1 cellular context compared by ENCODE assay signal in genomic region chr19:30228113-30228725, GRCh38.
TF ChIP-seq lines count a peak whose summit lies in the region.

No MANE protein-coding gene starts in this region.

TF ChIP-seq in HEK293, 187 proteins besides CTCF, POLR2A, EP300 and RAD21 (continued from another document and continues in another):
- TF ChIP-seq, protein P1, sequence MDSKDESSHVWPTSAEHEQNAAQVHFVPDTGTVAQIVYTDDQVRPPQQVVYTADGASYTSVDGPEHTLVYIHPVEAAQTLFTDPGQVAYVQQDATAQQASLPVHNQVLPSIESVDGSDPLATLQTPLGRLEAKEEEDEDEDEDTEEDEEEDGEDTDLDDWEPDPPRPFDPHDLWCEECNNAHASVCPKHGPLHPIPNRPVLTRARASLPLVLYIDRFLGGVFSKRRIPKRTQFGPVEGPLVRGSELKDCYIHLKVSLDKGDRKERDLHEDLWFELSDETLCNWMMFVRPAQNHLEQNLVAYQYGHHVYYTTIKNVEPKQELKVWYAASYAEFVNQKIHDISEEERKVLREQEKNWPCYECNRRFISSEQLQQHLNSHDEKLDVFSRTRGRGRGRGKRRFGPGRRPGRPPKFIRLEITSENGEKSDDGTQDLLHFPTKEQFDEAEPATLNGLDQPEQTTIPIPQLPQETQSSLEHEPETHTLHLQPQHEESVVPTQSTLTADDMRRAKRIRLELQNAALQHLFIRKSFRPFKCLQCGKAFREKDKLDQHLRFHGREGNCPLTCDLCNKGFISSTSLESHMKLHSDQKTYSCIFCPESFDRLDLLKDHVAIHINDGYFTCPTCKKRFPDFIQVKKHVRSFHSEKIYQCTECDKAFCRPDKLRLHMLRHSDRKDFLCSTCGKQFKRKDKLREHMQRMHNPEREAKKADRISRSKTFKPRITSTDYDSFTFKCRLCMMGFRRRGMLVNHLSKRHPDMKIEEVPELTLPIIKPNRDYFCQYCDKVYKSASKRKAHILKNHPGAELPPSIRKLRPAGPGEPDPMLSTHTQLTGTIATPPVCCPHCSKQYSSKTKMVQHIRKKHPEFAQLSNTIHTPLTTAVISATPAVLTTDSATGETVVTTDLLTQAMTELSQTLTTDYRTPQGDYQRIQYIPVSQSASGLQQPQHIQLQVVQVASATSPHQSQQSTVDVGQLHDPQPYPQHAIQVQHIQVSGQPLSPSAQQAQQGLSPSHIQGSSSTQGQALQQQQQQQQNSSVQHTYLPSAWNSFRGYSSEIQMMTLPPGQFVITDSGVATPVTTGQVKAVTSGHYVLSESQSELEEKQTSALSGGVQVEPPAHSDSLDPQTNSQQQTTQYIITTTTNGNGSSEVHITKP (tag by site-specific recombination; IDR thresholded peaks at IDR 0.05) = peak; percentile 37; the same call in 1 of the 2 replicates
- TF ChIP-seq, protein P2, sequence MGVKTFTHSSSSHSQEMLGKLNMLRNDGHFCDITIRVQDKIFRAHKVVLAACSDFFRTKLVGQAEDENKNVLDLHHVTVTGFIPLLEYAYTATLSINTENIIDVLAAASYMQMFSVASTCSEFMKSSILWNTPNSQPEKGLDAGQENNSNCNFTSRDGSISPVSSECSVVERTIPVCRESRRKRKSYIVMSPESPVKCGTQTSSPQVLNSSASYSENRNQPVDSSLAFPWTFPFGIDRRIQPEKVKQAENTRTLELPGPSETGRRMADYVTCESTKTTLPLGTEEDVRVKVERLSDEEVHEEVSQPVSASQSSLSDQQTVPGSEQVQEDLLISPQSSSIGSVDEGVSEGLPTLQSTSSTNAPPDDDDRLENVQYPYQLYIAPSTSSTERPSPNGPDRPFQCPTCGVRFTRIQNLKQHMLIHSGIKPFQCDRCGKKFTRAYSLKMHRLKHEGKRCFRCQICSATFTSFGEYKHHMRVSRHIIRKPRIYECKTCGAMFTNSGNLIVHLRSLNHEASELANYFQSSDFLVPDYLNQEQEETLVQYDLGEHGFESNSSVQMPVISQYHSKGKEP (tag by site-specific recombination; IDR thresholded peaks at IDR 0.05) = no peak
- TF ChIP-seq ZNF114 (tag by site-specific recombination; IDR thresholded peaks at IDR 0.05) = no peak
- TF ChIP-seq GLIS2 (tag by site-specific recombination; IDR thresholded peaks at IDR 0.05) = peak; percentile 60; the same call in 1 of the 2 replicates
- peak; percentile 88 for TF ChIP-seq EGR2 (tag by site-specific recombination; IDR thresholded peaks at IDR 0.05; ENCODE audit: low read depth)
- no peak for TF ChIP-seq ZNF610 (tag by site-specific recombination; IDR thresholded peaks at IDR 0.05; ENCODE audit: borderline replicate concordance)
- TF ChIP-seq ZBTB21 (tag by site-specific recombination; IDR thresholded peaks at IDR 0.05) = peak; percentile 55; the same call in 1 of the 2 replicates
- TF ChIP-seq HOXC10 (CRISPR knock-in tag; IDR thresholded peaks at IDR 0.05) = no peak
- TF ChIP-seq ZNF169 (tag by site-specific recombination; IDR thresholded peaks at IDR 0.05) = no peak
- no peak for TF ChIP-seq ZNF626 (tag by site-specific recombination; IDR thresholded peaks at IDR 0.05)
- TF ChIP-seq GLI2 (tag by site-specific recombination; IDR thresholded peaks at IDR 0.05; ENCODE audit: borderline replicate concordance, low read depth) = no peak
- no peak for TF ChIP-seq ZNF544 (tag by site-specific recombination; IDR thresholded peaks at IDR 0.05)
- no peak for TF ChIP-seq ZSCAN16 (tag by site-specific recombination; IDR thresholded peaks at IDR 0.05)
- no peak for TF ChIP-seq ZBTB1 (tag by site-specific recombination; IDR thresholded peaks at IDR 0.05)
- no peak for TF ChIP-seq HOXA7 (CRISPR knock-in tag; IDR thresholded peaks at IDR 0.05; ENCODE audit: borderline replicate concordance)
- no peak for TF ChIP-seq ZFP41 (tag by site-specific recombination; IDR thresholded peaks at IDR 0.05; ENCODE audit: borderline replicate concordance)
- no peak for TF ChIP-seq ZNF324 (tag by site-specific recombination; IDR thresholded peaks at IDR 0.05)
- TF ChIP-seq, protein P3, sequence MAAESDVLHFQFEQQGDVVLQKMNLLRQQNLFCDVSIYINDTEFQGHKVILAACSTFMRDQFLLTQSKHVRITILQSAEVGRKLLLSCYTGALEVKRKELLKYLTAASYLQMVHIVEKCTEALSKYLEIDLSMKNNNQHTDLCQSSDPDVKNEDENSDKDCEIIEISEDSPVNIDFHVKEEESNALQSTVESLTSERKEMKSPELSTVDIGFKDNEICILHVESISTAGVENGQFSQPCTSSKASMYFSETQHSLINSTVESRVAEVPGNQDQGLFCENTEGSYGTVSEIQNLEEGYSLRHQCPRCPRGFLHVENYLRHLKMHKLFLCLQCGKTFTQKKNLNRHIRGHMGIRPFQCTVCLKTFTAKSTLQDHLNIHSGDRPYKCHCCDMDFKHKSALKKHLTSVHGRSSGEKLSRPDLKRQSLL (tag by site-specific recombination; IDR thresholded peaks at IDR 0.05) = no peak
- TF ChIP-seq GLI4 (tag by site-specific recombination; IDR thresholded peaks at IDR 0.05) = no peak
- no peak for TF ChIP-seq ZNF621 (tag by site-specific recombination; IDR thresholded peaks at IDR 0.05)
- no peak for TF ChIP-seq ZNF514 (tag by site-specific recombination; IDR thresholded peaks at IDR 0.05)
- TF ChIP-seq ZIC2 (tag by site-specific recombination; IDR thresholded peaks at IDR 0.05) = no peak; the same call in 1 of the 2 replicates
- peak; percentile 6; the same call in 1 of the 2 replicates for TF ChIP-seq ZNF2 (tag by site-specific recombination; IDR thresholded peaks at IDR 0.05)
- TF ChIP-seq KLF16 (tag by site-specific recombination; IDR thresholded peaks at IDR 0.05) = peak; percentile 40
- TF ChIP-seq ZNF23 (tag by site-specific recombination; IDR thresholded peaks at IDR 0.05; ENCODE audit: borderline replicate concordance) = no peak
- TF ChIP-seq ZFP69B (tag by site-specific recombination; IDR thresholded peaks at IDR 0.05) = peak; percentile 97
- TF ChIP-seq ZNF747 (tag by site-specific recombination; IDR thresholded peaks at IDR 0.05) = no peak
- TF ChIP-seq, protein P4, sequence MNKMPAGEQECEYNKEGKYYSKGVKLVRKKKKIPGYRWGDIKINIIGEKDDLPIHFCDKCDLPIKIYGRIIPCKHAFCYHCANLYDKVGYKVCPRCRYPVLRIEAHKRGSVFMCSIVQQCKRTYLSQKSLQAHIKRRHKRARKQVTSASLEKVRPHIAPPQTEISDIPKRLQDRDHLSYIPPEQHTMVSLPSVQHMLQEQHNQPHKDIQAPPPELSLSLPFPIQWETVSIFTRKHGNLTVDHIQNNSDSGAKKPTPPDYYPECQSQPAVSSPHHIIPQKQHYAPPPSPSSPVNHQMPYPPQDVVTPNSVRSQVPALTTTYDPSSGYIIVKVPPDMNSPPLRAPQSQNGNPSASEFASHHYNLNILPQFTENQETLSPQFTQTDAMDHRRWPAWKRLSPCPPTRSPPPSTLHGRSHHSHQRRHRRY (tag by site-specific recombination; IDR thresholded peaks at IDR 0.05) = no peak
- no peak for TF ChIP-seq ZNF624 (tag by site-specific recombination; IDR thresholded peaks at IDR 0.05)
- TF ChIP-seq ZNF529 (tag by site-specific recombination; IDR thresholded peaks at IDR 0.05; ENCODE audit: insufficient replicate concordance) = no peak
- TF ChIP-seq ZNF10 (tag by site-specific recombination; IDR thresholded peaks at IDR 0.05) = no peak
- TF ChIP-seq ZNF138 (tag by site-specific recombination; IDR thresholded peaks at IDR 0.05; ENCODE audit: borderline replicate concordance) = 0 out of 2 replicates have a peak, but pooled peaks have one; percentile 16
- TF ChIP-seq, protein P5, sequence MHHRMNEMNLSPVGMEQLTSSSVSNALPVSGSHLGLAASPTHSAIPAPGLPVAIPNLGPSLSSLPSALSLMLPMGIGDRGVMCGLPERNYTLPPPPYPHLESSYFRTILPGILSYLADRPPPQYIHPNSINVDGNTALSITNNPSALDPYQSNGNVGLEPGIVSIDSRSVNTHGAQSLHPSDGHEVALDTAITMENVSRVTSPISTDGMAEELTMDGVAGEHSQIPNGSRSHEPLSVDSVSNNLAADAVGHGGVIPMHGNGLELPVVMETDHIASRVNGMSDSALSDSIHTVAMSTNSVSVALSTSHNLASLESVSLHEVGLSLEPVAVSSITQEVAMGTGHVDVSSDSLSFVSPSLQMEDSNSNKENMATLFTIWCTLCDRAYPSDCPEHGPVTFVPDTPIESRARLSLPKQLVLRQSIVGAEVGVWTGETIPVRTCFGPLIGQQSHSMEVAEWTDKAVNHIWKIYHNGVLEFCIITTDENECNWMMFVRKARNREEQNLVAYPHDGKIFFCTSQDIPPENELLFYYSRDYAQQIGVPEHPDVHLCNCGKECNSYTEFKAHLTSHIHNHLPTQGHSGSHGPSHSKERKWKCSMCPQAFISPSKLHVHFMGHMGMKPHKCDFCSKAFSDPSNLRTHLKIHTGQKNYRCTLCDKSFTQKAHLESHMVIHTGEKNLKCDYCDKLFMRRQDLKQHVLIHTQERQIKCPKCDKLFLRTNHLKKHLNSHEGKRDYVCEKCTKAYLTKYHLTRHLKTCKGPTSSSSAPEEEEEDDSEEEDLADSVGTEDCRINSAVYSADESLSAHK (tag by site-specific recombination; IDR thresholded peaks at IDR 0.05) = no peak
- TF ChIP-seq ZFHX2 (tag by site-specific recombination; conservative IDR thresholded peaks at IDR 0.05) = peak; percentile 94
- no peak for TF ChIP-seq ZNF18 (tag by site-specific recombination; IDR thresholded peaks at IDR 0.05)
- no peak for TF ChIP-seq ZNF146 (tag by site-specific recombination; IDR thresholded peaks at IDR 0.05)
- TF ChIP-seq ZNF558 (tag by site-specific recombination; IDR thresholded peaks at IDR 0.05) = no peak
- no peak for TF ChIP-seq ZNF768 (tag by site-specific recombination; IDR thresholded peaks at IDR 0.05)
- no peak for TF ChIP-seq RBAK (tag by site-specific recombination; IDR thresholded peaks at IDR 0.05)
- TF ChIP-seq ZNF362 (tag by site-specific recombination; IDR thresholded peaks at IDR 0.05) = peak; percentile 17; the same call in 1 of the 2 replicates
- no peak; the same call in 1 of the 2 replicates for TF ChIP-seq ZNF302 (tag by site-specific recombination; IDR thresholded peaks at IDR 0.05; ENCODE audit: low read depth)
- no peak for TF ChIP-seq ZNF580 (tag by site-specific recombination; IDR thresholded peaks at IDR 0.05)
- TF ChIP-seq KLF8 (tag by site-specific recombination; IDR thresholded peaks at IDR 0.05) = no peak; the same call in 1 of the 2 replicates
- TF ChIP-seq ZNF174 (tag by site-specific recombination; IDR thresholded peaks at IDR 0.05) = no peak
- no peak for TF ChIP-seq ZNF16 (tag by site-specific recombination; IDR thresholded peaks at IDR 0.05; ENCODE audit: low read depth)
- TF ChIP-seq, protein P6, sequence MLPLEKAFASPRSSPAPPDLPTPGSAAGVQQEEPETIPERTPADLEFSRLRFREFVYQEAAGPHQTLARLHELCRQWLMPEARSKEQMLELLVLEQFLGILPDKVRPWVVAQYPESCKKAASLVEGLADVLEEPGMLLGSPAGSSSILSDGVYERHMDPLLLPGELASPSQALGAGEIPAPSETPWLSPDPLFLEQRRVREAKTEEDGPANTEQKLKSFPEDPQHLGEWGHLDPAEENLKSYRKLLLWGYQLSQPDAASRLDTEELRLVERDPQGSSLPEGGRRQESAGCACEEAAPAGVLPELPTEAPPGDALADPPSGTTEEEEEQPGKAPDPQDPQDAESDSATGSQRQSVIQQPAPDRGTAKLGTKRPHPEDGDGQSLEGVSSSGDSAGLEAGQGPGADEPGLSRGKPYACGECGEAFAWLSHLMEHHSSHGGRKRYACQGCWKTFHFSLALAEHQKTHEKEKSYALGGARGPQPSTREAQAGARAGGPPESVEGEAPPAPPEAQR (tag by site-specific recombination; IDR thresholded peaks at IDR 0.05) = no peak
- no peak for TF ChIP-seq ZNF830 (tag by site-specific recombination; IDR thresholded peaks at IDR 0.05; ENCODE audit: low read depth)
- no peak for TF ChIP-seq ZNF670 (tag by site-specific recombination; IDR thresholded peaks at IDR 0.05; ENCODE audit: low read depth)
- TF ChIP-seq OSR2 (tag by site-specific recombination; IDR thresholded peaks at IDR 0.05) = peak; percentile 19; the same call in 1 of the 2 replicates
- TF ChIP-seq ZBTB20 (tag by site-specific recombination; IDR thresholded peaks at IDR 0.05) = peak; percentile 26
- TF ChIP-seq ZNF133 (tag by site-specific recombination; IDR thresholded peaks at IDR 0.05) = no peak
- TF ChIP-seq ZNF19 (tag by site-specific recombination; IDR thresholded peaks at IDR 0.05; ENCODE audit: low read depth) = no peak
- TF ChIP-seq SALL2 (tag by site-specific recombination; IDR thresholded peaks at IDR 0.05; ENCODE audit: borderline replicate concordance) = no peak
